ENCODE assay signal across 8 cellular contexts in genomic region chr2:20411361-20411894, GRCh38. TPM values are rescaled to one million over a fixed set of nuclear protein-coding genes. Genes with fewer than 3 reads are reported as not detected.
DNase-seq lines count a peak whose midpoint lies in the region; ATAC-seq and TF ChIP-seq lines count a peak whose summit lies in the region.

No MANE protein-coding gene starts in this region.

- H3K36me3 ChIP-seq in GM06990 (ENCODE audit: control insufficient read depth, insufficient read depth, low read length) (no peaks in the 10 kb centered on the region), heart left ventricle (no peaks in the 10 kb centered on the region)

- peak; percentile 93 for TF ChIP-seq CTCF in GM06990 (IDR thresholded peaks at IDR 0.05; ENCODE audit: insufficient read depth, low read length, poor library complexity, severe bottlenecking)
- peak; percentile 73 to 87 (median 83) for TF ChIP-seq CTCF in heart left ventricle (IDR thresholded peaks at IDR 0.05)

- WGBS in heart left ventricle, 4 donors: 7 to 21% (median 18%) methylated on average over 3 of the region's 3 CpGs

- H3K4me1 ChIP-seq in heart left ventricle: peaks cover 0 to 5% (median 0%) of the 10 kb centered on the region in 12 donors

- no peak for TF ChIP-seq POLR2A in heart left ventricle (IDR thresholded peaks at IDR 0.05)

- ATAC-seq in GM21717 (IDR thresholded peaks at IDR 0.05; ENCODE audit: unreplicated experiment) (peak; percentile 99), heart left ventricle (peak; percentile 82 to 98 (median 97))
- peak; percentile 90 to 95 for ATAC-seq in activated naive CD4-positive, alpha-beta T cell treated with anti-CD3 and anti-CD28 coated beads, Interleukin-2, amount 50 U/mL, for 72 hours

- H3K4me3 ChIP-seq in GM06990 (replicated peaks; ENCODE audit: low read depth, low read length): no peak overlapping the region
- H3K4me3 ChIP-seq in heart left ventricle: no peak overlapping the region

- no peak overlapping the region for H3K27ac ChIP-seq in heart left ventricle

- H3K27me3 ChIP-seq in GM06990 (replicated peaks; ENCODE audit: control insufficient read depth, insufficient read depth, low read length) (no peaks in the 10 kb centered on the region; the same call in 1 of the 2 replicates), heart left ventricle (no peaks in the 10 kb centered on the region)

- peaks cover 0 to 34% (median 16%) of the 10 kb centered on the region in 12 donors for H3K9me3 ChIP-seq in heart left ventricle

- H3K36me3 Mint-ChIP-seq in activated naive CD4-positive, alpha-beta T cell treated with anti-CD3 and anti-CD28 coated beads, Interleukin-2, amount 50 U/mL, for 72 hours: peaks cover 15 to 17% of the 10 kb centered on the region in 2 donors

- no peak overlapping the region for H3K27ac Mint-ChIP-seq in activated naive CD4-positive, alpha-beta T cell treated with anti-CD3 and anti-CD28 coated beads, Interleukin-2, amount 50 U/mL, for 72 hours

- H3K9me3 Mint-ChIP-seq in activated naive CD4-positive, alpha-beta T cell treated with anti-CD3 and anti-CD28 coated beads, Interleukin-2, amount 50 U/mL, for 72 hours: peaks cover 9 to 12% of the 10 kb centered on the region in 2 donors

- DNase-seq in GM06990 (ENCODE audit: extremely low read depth, insufficient read length) (no peak), HuH-7.5 (ENCODE audit: low spot score) (peak; percentile 62), SKM-1 treated with dmso at 0.1 percent for 144 hours (lab: John Stamatoyannopoulos, UW; ENCODE audit: unreplicated experiment) (peak; percentile 86), heart left ventricle (peak; percentile 83 to 92 (median 86)), putamen (ENCODE audit: low spot score) (peak; percentile 38), NCI-H2081 treated with DMSO at 0.1 percent for 48 hours (lab: John Stamatoyannopoulos, UW) (no peak)
- peak in 1 of 2 donors; percentile 76 for DNase-seq in activated naive CD4-positive, alpha-beta T cell treated with anti-CD3 and anti-CD28 coated beads, Interleukin-2, amount 50 U/mL, for 72 hours (ENCODE audit: low spot score in 2 of 2)

- intact Hi-C loops in heart left ventricle (cut with DNase I): loop anchor here in 1 of 10 donors (2.0 kb wide), 1 partner anchor 33 kb away; no protein-coding TSS in a partner anchor

RNA-seq across cellular contexts. Expression of gene RHOB, which starts 35.4 kb away (rescaled TPM):
- 1 to 10 TPM; 5.9 to 7.1 TPM for total RNA-seq in activated naive CD4-positive, alpha-beta T cell treated with anti-CD3 and anti-CD28 coated beads, Interleukin-2, amount 50 U/mL, for 72 hours
- total RNA-seq in heart left ventricle: 100 to 1,000 TPM; 105 to 429 (median 169) TPM
- polyA plus RNA-seq in heart left ventricle: 100 to 1,000 TPM; 136 to 238 TPM

Comparison
In these comparisons a context has a peak if more than half of its experiments do, and no peak if none do; other contexts are left out.
1. DNase-seq: peak in HuH-7.5 (single experiment), SKM-1 treated with dmso at 0.1 percent for 144 hours (single experiment), heart left ventricle (5 of 5) and putamen (single experiment); none in GM06990 (single experiment) and NCI-H2081 treated with DMSO at 0.1 percent for 48 hours (single experiment).
2. RNA of gene RHOB, which starts 35.4 kb away (total RNA-seq): 105 to 429 TPM in heart left ventricle; 5.9 to 7.1 TPM in activated naive CD4-positive, alpha-beta T cell treated with anti-CD3 and anti-CD28 coated beads, Interleukin-2, amount 50 U/mL, for 72 hours; every median in the first group is over 10 times any median in the second.
3. Peak in every context shown above with its lines, with median percentiles within 50 percentile points of each other: ATAC-seq.